2 cellular contexts compared by ENCODE assay signal in the genomic region with DNA sequence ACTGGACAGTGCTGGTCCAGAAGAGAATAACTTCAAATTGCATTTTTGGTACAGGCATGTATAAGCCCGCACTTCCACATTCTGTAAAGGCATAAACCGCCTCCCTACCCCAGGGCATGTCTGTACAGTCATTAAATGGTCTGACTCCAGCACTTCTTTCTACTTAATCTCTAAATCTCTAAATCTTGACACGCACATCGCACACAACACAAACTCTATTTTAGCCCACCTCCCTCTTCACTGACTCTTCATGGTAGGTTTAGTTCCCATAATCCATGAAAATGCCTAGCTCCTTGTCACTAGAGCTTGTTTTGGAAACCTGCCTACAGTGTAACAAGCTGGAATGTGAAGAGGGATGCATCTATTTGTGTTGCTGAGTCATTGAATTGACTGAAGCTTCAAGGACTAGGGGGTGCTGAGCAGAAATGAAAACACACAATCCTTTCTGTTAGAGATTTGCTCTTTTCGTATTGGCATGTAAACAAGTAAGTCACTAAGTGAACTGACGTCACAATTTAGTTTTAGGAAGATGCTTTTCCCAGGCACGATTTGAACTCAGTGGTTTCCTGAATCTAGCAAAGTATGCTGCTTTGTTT.
TF ChIP-seq lines count a peak whose summit lies in the region.

No MANE protein-coding gene starts in this region.

TF ChIP-seq in HCT116, 20 proteins besides CTCF, POLR2A, EP300 and RAD21:
- TF ChIP-seq SRF (IDR thresholded peaks at IDR 0.05; ENCODE audit: low read depth) (no peak), JUND (IDR thresholded peaks at IDR 0.05) (peak; percentile 60), ZFX (IDR thresholded peaks at IDR 0.05) (no peak), YY1 (IDR thresholded peaks at IDR 0.05; ENCODE audit: extremely low read depth, insufficient replicate concordance, low read depth, low read length) (no peak), FOSL1 (IDR thresholded peaks at IDR 0.05; ENCODE audit: low read depth) (peak; percentile 62), CBX3 (IDR thresholded peaks at IDR 0.05; ENCODE audit: low read depth) (peak; percentile 59; the same call in 1 of the 2 replicates), TCF7L2 (IDR thresholded peaks at IDR 0.05; ENCODE audit: borderline replicate concordance, extremely low read depth, insufficient read depth, insufficient read length) (no peak), EGR1 (IDR thresholded peaks at IDR 0.05; ENCODE audit: low read depth) (no peak), CEBPB (IDR thresholded peaks at IDR 0.05; ENCODE audit: low read depth) (no peak; the same call in 1 of the 2 replicates), POLR2AphosphoS5 (IDR thresholded peaks at IDR 0.05; ENCODE audit: low read depth, low read length) (peak; percentile 34; the same call in 1 of the 2 replicates), ZNF274 (IDR thresholded peaks at IDR 0.05; ENCODE audit: low read depth, low read length) (no peak), SP1 (IDR thresholded peaks at IDR 0.05; ENCODE audit: low read depth) (peak; percentile 42; the same call in 1 of the 2 replicates), EZH2phosphoT487 (IDR thresholded peaks at IDR 0.05; ENCODE audit: borderline replicate concordance) (no peak), SIN3A (IDR thresholded peaks at IDR 0.05; ENCODE audit: low read depth) (0 out of 2 replicates have a peak, but pooled peaks have one; percentile 33), ELF1 (IDR thresholded peaks at IDR 0.05; ENCODE audit: borderline replicate concordance, low read depth) (no peak)
- TF ChIP-seq, protein P1, sequence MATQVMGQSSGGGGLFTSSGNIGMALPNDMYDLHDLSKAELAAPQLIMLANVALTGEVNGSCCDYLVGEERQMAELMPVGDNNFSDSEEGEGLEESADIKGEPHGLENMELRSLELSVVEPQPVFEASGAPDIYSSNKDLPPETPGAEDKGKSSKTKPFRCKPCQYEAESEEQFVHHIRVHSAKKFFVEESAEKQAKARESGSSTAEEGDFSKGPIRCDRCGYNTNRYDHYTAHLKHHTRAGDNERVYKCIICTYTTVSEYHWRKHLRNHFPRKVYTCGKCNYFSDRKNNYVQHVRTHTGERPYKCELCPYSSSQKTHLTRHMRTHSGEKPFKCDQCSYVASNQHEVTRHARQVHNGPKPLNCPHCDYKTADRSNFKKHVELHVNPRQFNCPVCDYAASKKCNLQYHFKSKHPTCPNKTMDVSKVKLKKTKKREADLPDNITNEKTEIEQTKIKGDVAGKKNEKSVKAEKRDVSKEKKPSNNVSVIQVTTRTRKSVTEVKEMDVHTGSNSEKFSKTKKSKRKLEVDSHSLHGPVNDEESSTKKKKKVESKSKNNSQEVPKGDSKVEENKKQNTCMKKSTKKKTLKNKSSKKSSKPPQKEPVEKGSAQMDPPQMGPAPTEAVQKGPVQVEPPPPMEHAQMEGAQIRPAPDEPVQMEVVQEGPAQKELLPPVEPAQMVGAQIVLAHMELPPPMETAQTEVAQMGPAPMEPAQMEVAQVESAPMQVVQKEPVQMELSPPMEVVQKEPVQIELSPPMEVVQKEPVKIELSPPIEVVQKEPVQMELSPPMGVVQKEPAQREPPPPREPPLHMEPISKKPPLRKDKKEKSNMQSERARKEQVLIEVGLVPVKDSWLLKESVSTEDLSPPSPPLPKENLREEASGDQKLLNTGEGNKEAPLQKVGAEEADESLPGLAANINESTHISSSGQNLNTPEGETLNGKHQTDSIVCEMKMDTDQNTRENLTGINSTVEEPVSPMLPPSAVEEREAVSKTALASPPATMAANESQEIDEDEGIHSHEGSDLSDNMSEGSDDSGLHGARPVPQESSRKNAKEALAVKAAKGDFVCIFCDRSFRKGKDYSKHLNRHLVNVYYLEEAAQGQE (IDR thresholded peaks at IDR 0.05; ENCODE audit: low read depth), result no peak
- TF ChIP-seq, protein P2, sequence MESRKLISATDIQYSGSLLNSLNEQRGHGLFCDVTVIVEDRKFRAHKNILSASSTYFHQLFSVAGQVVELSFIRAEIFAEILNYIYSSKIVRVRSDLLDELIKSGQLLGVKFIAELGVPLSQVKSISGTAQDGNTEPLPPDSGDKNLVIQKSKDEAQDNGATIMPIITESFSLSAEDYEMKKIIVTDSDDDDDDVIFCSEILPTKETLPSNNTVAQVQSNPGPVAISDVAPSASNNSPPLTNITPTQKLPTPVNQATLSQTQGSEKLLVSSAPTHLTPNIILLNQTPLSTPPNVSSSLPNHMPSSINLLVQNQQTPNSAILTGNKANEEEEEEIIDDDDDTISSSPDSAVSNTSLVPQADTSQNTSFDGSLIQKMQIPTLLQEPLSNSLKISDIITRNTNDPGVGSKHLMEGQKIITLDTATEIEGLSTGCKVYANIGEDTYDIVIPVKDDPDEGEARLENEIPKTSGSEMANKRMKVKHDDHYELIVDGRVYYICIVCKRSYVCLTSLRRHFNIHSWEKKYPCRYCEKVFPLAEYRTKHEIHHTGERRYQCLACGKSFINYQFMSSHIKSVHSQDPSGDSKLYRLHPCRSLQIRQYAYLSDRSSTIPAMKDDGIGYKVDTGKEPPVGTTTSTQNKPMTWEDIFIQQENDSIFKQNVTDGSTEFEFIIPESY (IDR thresholded peaks at IDR 0.05; ENCODE audit: extremely low read depth, insufficient replicate concordance, low read length), result no peak

TF ChIP-seq in K562, 482 proteins besides CTCF, POLR2A, EP300 and RAD21 (continues in another document):
- TF ChIP-seq SUPT5H (IDR thresholded peaks at IDR 0.05) (no peak), KLF1 (tag; IDR thresholded peaks at IDR 0.05) (no peak), ZNF282 (CRISPR knock-in tag; IDR thresholded peaks at IDR 0.05) (no peak), BRD9 (IDR thresholded peaks at IDR 0.05; ENCODE audit: low read depth, partially characterized antibody) (no peak), CBX5 (IDR thresholded peaks at IDR 0.05; ENCODE audit: borderline replicate concordance, low read depth) (no peak), TCF7 (IDR thresholded peaks at IDR 0.05; ENCODE audit: borderline replicate concordance) (no peak), SAP30 (IDR thresholded peaks at IDR 0.05; ENCODE audit: borderline replicate concordance, insufficient read depth, low read depth, low read length, poor library complexity, severe bottlenecking) (no peak), TAF7 (tag; IDR thresholded peaks at IDR 0.05) (no peak), ELF4 (CRISPR knock-in tag; IDR thresholded peaks at IDR 0.05) (no peak), ZNF3 (CRISPR knock-in tag; IDR thresholded peaks at IDR 0.05) (no peak), ZNF24 (IDR thresholded peaks at IDR 0.05) (no peak), SMARCE1 (IDR thresholded peaks at IDR 0.05) (no peak; the same call in 1 of the 2 replicates), MAFK (IDR thresholded peaks at IDR 0.05; ENCODE audit: low read length) (peak; percentile 76), ZNF121 (CRISPR knock-in tag; conservative IDR thresholded peaks at IDR 0.05) (no peak), ZNF174 (CRISPR knock-in tag; IDR thresholded peaks at IDR 0.05) (no peak), ARHGAP35 (IDR thresholded peaks at IDR 0.05; ENCODE audit: partially characterized antibody) (no peak), POLR3A (IDR thresholded peaks at IDR 0.05; ENCODE audit: borderline replicate concordance, extremely low read depth, insufficient read depth, insufficient read length) (no peak), SRSF1 (IDR thresholded peaks at IDR 0.05; ENCODE audit: low read depth, low read length) (no peak), KHSRP (IDR thresholded peaks at IDR 0.05) (no peak), CCNT2 (IDR thresholded peaks at IDR 0.05; ENCODE audit: borderline replicate concordance, extremely low read depth, insufficient read length, low read depth, low read length) (no peak)
- TF ChIP-seq, protein P3, sequence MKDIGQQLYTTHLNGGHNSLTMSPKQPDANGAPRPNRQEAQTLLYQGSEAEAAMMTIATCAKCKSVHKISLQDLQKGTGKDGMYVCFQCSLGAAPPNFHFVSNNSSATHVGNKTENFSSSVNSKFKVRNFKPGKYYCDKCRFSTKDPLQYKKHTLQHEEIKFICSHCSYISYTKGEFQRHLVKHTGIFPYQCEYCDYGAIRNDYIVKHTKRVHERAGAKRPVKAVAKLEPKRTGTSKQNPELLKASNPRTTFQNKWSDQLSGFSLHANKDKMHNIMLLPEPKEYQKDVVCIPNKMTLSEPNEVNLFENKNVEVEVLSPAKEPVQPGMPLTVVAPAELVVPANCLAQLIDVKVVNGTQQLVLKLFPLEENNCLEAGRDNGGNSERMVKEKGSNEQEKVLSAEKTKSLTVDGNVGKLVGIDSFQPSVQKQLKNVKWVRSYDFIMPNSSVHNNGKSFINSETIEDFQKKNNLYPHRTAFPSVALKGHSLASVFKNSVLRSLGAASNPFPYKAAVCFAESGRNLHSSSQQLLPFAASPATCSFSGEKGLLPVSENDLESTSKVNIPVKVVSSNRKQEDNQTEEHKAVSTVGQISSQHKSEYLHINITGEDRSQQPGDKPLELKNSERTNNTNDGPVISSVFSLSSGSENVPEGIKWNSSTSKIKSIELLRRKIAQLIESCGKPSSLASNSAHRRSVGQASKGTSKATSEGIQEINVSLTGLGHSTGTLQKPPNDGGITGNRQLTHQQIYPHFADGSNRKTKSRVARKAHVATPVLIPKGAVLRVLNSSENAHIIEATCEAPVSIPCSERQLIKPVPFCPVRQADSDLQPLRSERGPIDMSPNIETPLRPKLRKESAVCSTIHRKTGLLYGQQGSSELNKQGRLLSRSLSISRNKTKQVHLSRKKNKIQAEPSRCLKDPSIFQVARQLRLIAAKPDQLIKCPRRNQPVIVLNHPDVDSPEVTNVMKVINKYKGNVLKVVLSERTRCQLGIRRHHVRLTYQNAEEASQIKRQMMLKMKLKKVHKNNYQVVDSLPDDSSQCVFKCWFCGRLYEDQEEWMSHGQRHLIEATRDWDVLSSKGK (CRISPR knock-in tag; IDR thresholded peaks at IDR 0.05), result no peak
- TF ChIP-seq, protein P4, sequence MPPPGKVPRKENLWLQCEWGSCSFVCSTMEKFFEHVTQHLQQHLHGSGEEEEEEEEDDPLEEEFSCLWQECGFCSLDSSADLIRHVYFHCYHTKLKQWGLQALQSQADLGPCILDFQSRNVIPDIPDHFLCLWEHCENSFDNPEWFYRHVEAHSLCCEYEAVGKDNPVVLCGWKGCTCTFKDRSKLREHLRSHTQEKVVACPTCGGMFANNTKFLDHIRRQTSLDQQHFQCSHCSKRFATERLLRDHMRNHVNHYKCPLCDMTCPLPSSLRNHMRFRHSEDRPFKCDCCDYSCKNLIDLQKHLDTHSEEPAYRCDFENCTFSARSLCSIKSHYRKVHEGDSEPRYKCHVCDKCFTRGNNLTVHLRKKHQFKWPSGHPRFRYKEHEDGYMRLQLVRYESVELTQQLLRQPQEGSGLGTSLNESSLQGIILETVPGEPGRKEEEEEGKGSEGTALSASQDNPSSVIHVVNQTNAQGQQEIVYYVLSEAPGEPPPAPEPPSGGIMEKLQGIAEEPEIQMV (tag; conservative IDR thresholded peaks at IDR 0.05; ENCODE audit: low read depth), result no peak
- TF ChIP-seq, protein P5, sequence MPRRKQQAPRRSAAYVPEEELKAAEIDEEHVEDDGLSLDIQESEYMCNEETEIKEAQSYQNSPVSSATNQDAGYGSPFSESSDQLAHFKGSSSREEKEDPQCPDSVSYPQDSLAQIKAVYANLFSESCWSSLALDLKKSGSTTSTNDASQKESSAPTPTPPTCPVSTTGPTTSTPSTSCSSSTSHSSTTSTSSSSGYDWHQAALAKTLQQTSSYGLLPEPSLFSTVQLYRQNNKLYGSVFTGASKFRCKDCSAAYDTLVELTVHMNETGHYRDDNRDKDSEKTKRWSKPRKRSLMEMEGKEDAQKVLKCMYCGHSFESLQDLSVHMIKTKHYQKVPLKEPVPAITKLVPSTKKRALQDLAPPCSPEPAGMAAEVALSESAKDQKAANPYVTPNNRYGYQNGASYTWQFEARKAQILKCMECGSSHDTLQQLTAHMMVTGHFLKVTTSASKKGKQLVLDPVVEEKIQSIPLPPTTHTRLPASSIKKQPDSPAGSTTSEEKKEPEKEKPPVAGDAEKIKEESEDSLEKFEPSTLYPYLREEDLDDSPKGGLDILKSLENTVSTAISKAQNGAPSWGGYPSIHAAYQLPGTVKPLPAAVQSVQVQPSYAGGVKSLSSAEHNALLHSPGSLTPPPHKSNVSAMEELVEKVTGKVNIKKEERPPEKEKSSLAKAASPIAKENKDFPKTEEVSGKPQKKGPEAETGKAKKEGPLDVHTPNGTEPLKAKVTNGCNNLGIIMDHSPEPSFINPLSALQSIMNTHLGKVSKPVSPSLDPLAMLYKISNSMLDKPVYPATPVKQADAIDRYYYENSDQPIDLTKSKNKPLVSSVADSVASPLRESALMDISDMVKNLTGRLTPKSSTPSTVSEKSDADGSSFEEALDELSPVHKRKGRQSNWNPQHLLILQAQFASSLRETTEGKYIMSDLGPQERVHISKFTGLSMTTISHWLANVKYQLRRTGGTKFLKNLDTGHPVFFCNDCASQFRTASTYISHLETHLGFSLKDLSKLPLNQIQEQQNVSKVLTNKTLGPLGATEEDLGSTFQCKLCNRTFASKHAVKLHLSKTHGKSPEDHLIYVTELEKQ (CRISPR knock-in tag; IDR thresholded peaks at IDR 0.05), result no peak
- TF ChIP-seq, protein P6, sequence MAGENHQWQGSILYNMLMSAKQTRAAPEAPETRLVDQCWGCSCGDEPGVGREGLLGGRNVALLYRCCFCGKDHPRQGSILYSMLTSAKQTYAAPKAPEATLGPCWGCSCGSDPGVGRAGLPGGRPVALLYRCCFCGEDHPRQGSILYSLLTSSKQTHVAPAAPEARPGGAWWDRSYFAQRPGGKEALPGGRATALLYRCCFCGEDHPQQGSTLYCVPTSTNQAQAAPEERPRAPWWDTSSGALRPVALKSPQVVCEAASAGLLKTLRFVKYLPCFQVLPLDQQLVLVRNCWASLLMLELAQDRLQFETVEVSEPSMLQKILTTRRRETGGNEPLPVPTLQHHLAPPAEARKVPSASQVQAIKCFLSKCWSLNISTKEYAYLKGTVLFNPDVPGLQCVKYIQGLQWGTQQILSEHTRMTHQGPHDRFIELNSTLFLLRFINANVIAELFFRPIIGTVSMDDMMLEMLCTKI (IDR thresholded peaks at IDR 0.05; ENCODE audit: partially characterized antibody), result no peak
- TF ChIP-seq, protein P7, sequence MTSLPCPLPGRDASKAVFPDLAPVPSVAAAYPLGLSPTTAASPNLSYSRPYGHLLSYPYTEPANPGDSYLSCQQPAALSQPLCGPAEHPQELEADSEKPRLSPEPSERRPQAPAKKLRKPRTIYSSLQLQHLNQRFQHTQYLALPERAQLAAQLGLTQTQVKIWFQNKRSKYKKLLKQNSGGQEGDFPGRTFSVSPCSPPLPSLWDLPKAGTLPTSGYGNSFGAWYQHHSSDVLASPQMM (CRISPR knock-in tag; IDR thresholded peaks at IDR 0.05), result no peak
- TF ChIP-seq, protein P8, sequence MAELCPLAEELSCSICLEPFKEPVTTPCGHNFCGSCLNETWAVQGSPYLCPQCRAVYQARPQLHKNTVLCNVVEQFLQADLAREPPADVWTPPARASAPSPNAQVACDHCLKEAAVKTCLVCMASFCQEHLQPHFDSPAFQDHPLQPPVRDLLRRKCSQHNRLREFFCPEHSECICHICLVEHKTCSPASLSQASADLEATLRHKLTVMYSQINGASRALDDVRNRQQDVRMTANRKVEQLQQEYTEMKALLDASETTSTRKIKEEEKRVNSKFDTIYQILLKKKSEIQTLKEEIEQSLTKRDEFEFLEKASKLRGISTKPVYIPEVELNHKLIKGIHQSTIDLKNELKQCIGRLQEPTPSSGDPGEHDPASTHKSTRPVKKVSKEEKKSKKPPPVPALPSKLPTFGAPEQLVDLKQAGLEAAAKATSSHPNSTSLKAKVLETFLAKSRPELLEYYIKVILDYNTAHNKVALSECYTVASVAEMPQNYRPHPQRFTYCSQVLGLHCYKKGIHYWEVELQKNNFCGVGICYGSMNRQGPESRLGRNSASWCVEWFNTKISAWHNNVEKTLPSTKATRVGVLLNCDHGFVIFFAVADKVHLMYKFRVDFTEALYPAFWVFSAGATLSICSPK (IDR thresholded peaks at IDR 0.05; ENCODE audit: borderline replicate concordance), result no peak
